Comparison of ENCODE assay signal across 8 cellular contexts in the genomic region with DNA sequence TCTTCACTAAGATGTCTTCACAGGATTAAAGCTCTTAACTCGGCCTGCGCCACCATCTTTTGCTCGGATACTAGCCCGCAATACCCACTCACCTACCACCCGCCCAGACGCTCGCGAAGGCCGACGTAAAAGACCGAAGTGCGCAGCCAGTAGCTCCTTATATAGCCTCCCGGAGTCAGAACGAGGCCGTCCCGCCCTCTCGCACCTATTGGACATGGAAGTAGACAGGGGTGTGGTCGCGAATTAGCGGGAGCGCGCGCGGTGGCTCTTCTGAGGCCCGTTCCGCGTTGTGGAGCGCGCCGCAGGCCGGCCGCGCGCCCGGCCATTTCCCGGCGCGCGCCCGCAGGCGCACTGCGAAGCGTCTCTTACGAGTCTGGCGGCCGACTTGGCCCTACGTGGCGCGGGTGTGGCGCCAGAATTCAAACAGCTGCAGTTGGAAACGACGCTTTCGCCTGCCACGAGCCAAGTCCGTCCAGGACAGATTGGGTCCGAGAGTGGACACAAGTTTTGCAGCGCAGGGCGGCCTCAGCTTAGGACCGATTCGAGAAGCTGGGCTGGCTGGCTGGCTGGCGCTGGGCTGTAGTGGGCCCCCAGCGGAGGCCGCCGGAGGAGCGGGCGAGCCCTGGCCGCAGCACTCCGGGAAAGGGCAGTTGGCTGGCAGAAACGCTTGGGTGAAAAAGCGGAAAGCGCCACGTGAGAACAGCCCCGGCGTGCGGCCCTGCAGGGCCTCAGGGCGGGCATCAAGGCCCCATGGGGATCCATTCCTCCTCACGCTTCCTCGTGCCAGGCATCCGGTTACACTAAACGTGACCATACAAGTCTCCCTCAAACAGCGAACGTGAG. TPM values are rescaled to one million over a fixed set of nuclear protein-coding genes. Genes with fewer than 3 reads are reported as not detected.
DNase-seq lines count a peak whose midpoint lies in the region; ATAC-seq and TF ChIP-seq lines count a peak whose summit lies in the region.

No MANE protein-coding gene starts in this region.

- no peaks in the 10 kb centered on the region for H3K9me3 ChIP-seq in OCI-LY3 (ENCODE audit: insufficient read depth, low read length)
- no peaks in the 10 kb centered on the region for H3K9me3 ChIP-seq in mucosa of rectum (ENCODE audit: control insufficient read depth in 2 of 2, low read length in 2 of 2)

- H3K4me2 ChIP-seq in OCI-LY3 (ENCODE audit: low read length): peak overlapping the region; percentile 92

- no peak for TF ChIP-seq CTCF in OCI-LY3 (IDR thresholded peaks at IDR 0.05; ENCODE audit: low read depth, low read length)
- no peak for TF ChIP-seq CTCF in epithelial cell of proximal tubule (conservative IDR thresholded peaks at IDR 0.05; ENCODE audit: low read depth, low read length)

- ATAC-seq in GM21528 (IDR thresholded peaks at IDR 0.05; ENCODE audit: low FRiP score, unreplicated experiment): peak; percentile 86

- H3K4me1 ChIP-seq in OCI-LY3 (ENCODE audit: low read length) (peaks cover 22% of the 10 kb centered on the region), mucosa of rectum (ENCODE audit: control insufficient read depth in 2 of 2, insufficient read depth in 2 of 2, low read length in 2 of 2) (peaks cover 11 to 28% of the 10 kb centered on the region in 2 donors)

- H3K27me3 ChIP-seq in OCI-LY3 (ENCODE audit: low read depth, low read length): no peaks in the 10 kb centered on the region
- H3K27me3 ChIP-seq in mucosa of rectum (ENCODE audit: control insufficient read depth in 2 of 2, insufficient read depth in 2 of 2, low read length in 2 of 2): no peaks in the 10 kb centered on the region

- DNase-seq in DMS114 treated with DMSO at 0.1 percent for 48 hours (lab: John Stamatoyannopoulos, UW; ENCODE audit: unreplicated experiment) (peak; percentile 95), HuH-7.5 (ENCODE audit: low spot score) (peak; percentile 85), activated T-cell treated with anti-CD3 and anti-CD28 coated beads for 4 hours (peak; percentile 96), epithelial cell of proximal tubule (ENCODE audit: low read depth) (peak; percentile 69)
- DNase-seq in stimulated activated CD8-positive, alpha-beta memory T cell treated with anti-CD3 and anti-CD28 coated beads, Interleukin-4, amount 100 ng/mL, for 4 hours (ENCODE audit: low read depth in 2 of 2, low spot score in 1 of 2): peak; percentile 94 to 96

- H3K27ac ChIP-seq in OCI-LY3 (ENCODE audit: low read length) (peak overlapping the region; percentile 98), mucosa of rectum (ENCODE audit: low read depth in 2 of 2, low read length in 2 of 2) (peak overlapping the region; percentile 88 to 91)

- peak overlapping the region; percentile 97 for H3K9ac ChIP-seq in OCI-LY3 (ENCODE audit: low read length)
- H3K9ac ChIP-seq in mucosa of rectum (ENCODE audit: low read depth in 1 of 2, low read length in 2 of 2): peak overlapping the region; percentile 92 to 97

- H3K36me3 ChIP-seq in OCI-LY3 (replicated peaks; ENCODE audit: low read depth, low read length) (peaks cover 45% of the 10 kb centered on the region), mucosa of rectum (ENCODE audit: control insufficient read depth in 2 of 2, insufficient read depth in 2 of 2, low read length in 2 of 2) (peaks cover 4 to 7% of the 10 kb centered on the region in 2 donors)

- H4K20me1 ChIP-seq in OCI-LY3 (ENCODE audit: insufficient read depth, low read length): peaks cover 42% of the 10 kb centered on the region

- H3K79me2 ChIP-seq in OCI-LY3 (ENCODE audit: low read length): peaks cover 58% of the 10 kb centered on the region

- no peak overlapping the region for H2AFZ ChIP-seq in OCI-LY3 (ENCODE audit: low read depth, low read length)

- peak overlapping the region; percentile 97 for H3K4me3 ChIP-seq in OCI-LY3 (ENCODE audit: low read length)
- H3K4me3 ChIP-seq in epithelial cell of proximal tubule (ENCODE audit: low read depth, low read length): peak overlapping the region; percentile 92
- peak overlapping the region; percentile 89 to 94 for H3K4me3 ChIP-seq in mucosa of rectum (ENCODE audit: low read length in 2 of 2)

RNA-seq across cellular contexts. Expression of a gene that starts 36.1 kb away (rescaled TPM):
- 59.3 and 95.1 TPM in 2 replicates for total RNA-seq in epithelial cell of proximal tubule

Comparison
In these comparisons a context has a peak if more than half of its experiments do, and no peak if none do; other contexts are left out.
1. Peak in every context shown above with its lines: DNase-seq, ATAC-seq, H3K4me3 ChIP-seq and H3K27ac ChIP-seq.